In the genomic region with DNA sequence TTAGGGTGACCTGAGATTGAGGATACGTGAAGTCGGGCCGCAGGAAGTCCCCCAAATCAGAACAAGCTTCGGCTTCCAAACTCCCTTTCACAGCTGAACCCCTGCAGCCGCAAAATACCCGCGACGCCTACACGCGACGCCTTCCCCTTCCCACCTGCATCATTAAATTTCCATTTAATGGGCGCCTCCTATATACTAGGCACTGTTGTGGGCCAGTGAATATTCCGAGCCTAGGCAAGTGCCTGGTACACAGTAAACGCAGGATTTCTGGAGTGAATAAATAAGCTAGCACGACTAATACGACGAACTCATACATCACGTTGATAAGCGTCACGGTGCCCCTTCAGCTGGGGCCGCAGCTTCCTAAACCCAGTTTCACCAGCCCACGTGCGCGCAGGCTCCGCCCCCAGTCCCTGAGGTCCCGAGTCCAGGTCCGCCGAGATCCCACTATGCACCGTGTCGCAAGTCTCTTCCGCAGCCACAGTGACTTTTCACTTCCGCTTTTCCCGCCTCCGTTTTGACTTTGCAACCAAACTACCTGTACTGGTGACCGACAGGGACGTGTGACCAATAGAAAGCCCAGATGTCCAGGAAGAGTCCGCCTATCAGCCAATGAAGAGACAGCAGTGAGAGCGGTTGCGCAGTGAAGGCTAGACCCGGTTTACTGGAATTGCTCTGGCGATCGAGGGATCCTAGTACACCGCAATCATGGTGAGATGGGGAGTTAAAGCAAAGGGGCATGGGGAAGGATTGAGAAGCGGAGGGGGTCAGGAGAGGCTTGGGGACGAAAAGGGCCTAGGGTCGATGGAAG, we compare ENCODE assay signal across 8 cellular contexts. TPM values are rescaled to one million over a fixed set of nuclear protein-coding genes. Genes with fewer than 3 reads are reported as not detected.
DNase-seq lines count a peak whose midpoint lies in the region; ATAC-seq, FAIRE-seq and TF ChIP-seq lines count a peak whose summit lies in the region.

TSS of gene PSMB3 (plus strand) at position 623 of the 811 bp plus-strand sequence. CDS start at position 709, 86 bp downstream.

- FAIRE-seq in astrocyte (lab: Jason Lieb, UNC), result no peak

- H3K27ac Mint-ChIP-seq in astrocyte (ENCODE audit: unreplicated experiment), result peak within 1 kb of the TSS; percentile 92

- peaks cover 40% of the 10 kb centered on the region for H3K79me2 ChIP-seq in astrocyte (ENCODE audit: insufficient read depth, low read length)

- DNase-seq in NCI-H2029 treated with DMSO at 0.1 percent for 48 hours (lab: John Stamatoyannopoulos, UW) (peak; percentile 99), T-helper 22 cell (ENCODE audit: low read depth) (peak; percentile 96), astrocyte (ENCODE audit: low read depth) (peak; percentile 99), hepatic stellate cell (ENCODE audit: low spot score) (peak; percentile 99), vagina (ENCODE audit: extremely low spot score in 2 of 2) (peak in 1 of 2 donors; percentile 100)

- H3K36me3 ChIP-seq in astrocyte (ENCODE audit: insufficient read depth, low read length) (peaks cover 13% of the 10 kb centered on the region), rectal smooth muscle tissue (ENCODE audit: control insufficient read depth, insufficient read depth, low read length) (peaks cover 11% of the 10 kb centered on the region), vagina (peaks cover 0 to 26% of the 10 kb centered on the region in 2 donors)

- H3K4me1 ChIP-seq in astrocyte (ENCODE audit: insufficient read depth, low read length) (peaks cover 31% of the 10 kb centered on the region), rectal smooth muscle tissue (ENCODE audit: control insufficient read depth, insufficient read depth, low read length) (no peaks in the 10 kb centered on the region), vagina (peaks cover 58% of the 10 kb centered on the region)

- intact Hi-C loops in vagina (cut with DNase I), result loop anchor here (5.0 kb wide), 1 partner anchor 45 kb away; the partner anchor contains the start of gene PIP4K2B

- peak within 1 kb of the TSS; percentile 99 for H3K4me3 Mint-ChIP-seq in astrocyte (ENCODE audit: unreplicated experiment)

- H3K27me3 ChIP-seq in astrocyte (ENCODE audit: insufficient read depth, low read length) (no peaks in the 10 kb centered on the region), rectal smooth muscle tissue (ENCODE audit: control insufficient read depth, insufficient read depth, low read length) (peaks cover 2% of the 10 kb centered on the region), vagina (no peaks in the 10 kb centered on the region)

- H3K27me3 Mint-ChIP-seq in astrocyte (ENCODE audit: low read depth, unreplicated experiment), result no peaks in the 10 kb centered on the region

- H3K9ac ChIP-seq in astrocyte (ENCODE audit: low read length), result peak within 1 kb of the TSS; percentile 94
- H3K9ac ChIP-seq in rectal smooth muscle tissue (ENCODE audit: low read length), result peak within 1 kb of the TSS; percentile 91

- no peaks in the 10 kb centered on the region for H3K9me3 ChIP-seq in astrocyte (ENCODE audit: insufficient read depth, low read depth, low read length)
- no peaks in the 10 kb centered on the region for H3K9me3 ChIP-seq in vagina

- peak within 1 kb of the TSS; percentile 95 for H3K4me3 ChIP-seq in astrocyte (ENCODE audit: insufficient read depth, low read depth, low read length)
- H3K4me3 ChIP-seq in rectal smooth muscle tissue (ENCODE audit: low read length), result peak within 1 kb of the TSS; percentile 99
- H3K4me3 ChIP-seq in vagina, result peak within 1 kb of the TSS; percentile 83 to 91

- peaks cover 6% of the 10 kb centered on the region for H3K36me3 Mint-ChIP-seq in astrocyte (ENCODE audit: low read depth, unreplicated experiment)

- peak within 1 kb of the TSS; percentile 83 for H2AFZ ChIP-seq in astrocyte (ENCODE audit: low read depth, low read length)

- H4K20me1 ChIP-seq in astrocyte (ENCODE audit: insufficient read depth, low read length), result peaks cover 22% of the 10 kb centered on the region

- peak; percentile 84 for ATAC-seq in GM18511 (IDR thresholded peaks at IDR 0.05; ENCODE audit: unreplicated experiment)
- ATAC-seq in HG03025 (IDR thresholded peaks at IDR 0.05; ENCODE audit: low FRiP score, unreplicated experiment), result peak; percentile 81

- TF ChIP-seq POLR2A in vagina (IDR thresholded peaks at IDR 0.05), result no peak

- H3K9me3 Mint-ChIP-seq in astrocyte (ENCODE audit: unreplicated experiment), result no peaks in the 10 kb centered on the region

- peaks cover 11% of the 10 kb centered on the region for H3K4me1 Mint-ChIP-seq in astrocyte (ENCODE audit: low read depth, unreplicated experiment)

- no peak for TF ChIP-seq CTCF in astrocyte (IDR thresholded peaks at IDR 0.05; ENCODE audit: insufficient read depth, low read depth, low read length)
- peak in 1 of 3 experiments; percentile 9 for TF ChIP-seq CTCF in vagina (IDR thresholded peaks at IDR 0.05)

- peak within 1 kb of the TSS; percentile 71 for H3K27ac ChIP-seq in astrocyte (ENCODE audit: low read depth, low read length)
- peak within 1 kb of the TSS; percentile 92 for H3K27ac ChIP-seq in rectal smooth muscle tissue (ENCODE audit: low read depth, low read length)
- peak within 1 kb of the TSS; percentile 81 for H3K27ac ChIP-seq in vagina

- H3K4me2 ChIP-seq in astrocyte (ENCODE audit: low read length), result peak within 1 kb of the TSS; percentile 92

RNA-seq across cellular contexts. Expression of gene PSMB3, which starts in this region (rescaled TPM):
- total RNA-seq in astrocyte (166 and 191 TPM in 2 replicates), vagina (193 TPM)
